ENCODE assay signal across 17 cellular contexts in the genomic region with DNA sequence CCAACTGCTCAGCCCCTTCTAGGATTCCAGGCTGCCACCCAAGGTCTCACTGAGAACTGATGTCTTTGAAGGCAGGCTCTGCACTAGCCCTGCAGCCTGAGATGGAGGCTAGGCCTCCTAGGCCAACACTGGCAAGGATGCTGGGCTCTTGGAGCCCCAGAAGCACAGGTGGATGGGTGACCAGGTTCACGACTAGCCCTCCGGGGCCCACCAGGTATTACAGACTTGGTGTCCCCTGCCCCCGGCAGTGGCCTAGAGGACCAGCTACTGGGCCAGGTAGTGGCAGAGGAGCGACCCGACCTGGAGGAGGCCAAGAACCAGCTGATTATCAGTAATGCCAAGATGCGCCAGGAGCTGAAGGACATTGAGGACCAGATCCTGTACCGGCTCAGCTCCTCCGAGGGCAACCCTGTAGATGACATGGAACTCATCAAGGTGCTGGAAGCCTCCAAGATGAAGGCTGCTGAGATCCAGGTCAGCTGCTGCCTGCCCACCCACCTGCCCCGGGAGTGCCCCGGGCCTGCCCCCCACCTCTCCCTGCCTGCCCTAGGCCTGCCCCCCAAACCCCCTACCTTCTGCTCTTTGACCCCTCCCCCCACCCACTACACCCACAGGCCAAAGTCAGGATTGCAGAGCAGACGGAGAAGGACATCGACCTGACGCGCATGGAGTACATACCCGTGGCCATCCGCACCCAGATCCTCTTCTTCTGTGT. TPM values are rescaled to one million over a fixed set of nuclear protein-coding genes. Genes with fewer than 3 reads are reported as not detected.
DNase-seq lines count a peak whose midpoint lies in the region; ATAC-seq and TF ChIP-seq lines count a peak whose summit lies in the region.
"Had no signal": no experiment of that assay in that cellular context is flagged by ENCODE, and none has a peak within 500 bp of the region (broad histone marks: within the 10 kb centered on the region; RNA-seq: fewer than 3 reads in every experiment).

No MANE protein-coding gene starts in this region.

- WGBS in psoas muscle, 3 donors: 94 to 97% (median 95%) methylated on average over 16 of the region's 16 CpGs

- H3K27me3 Mint-ChIP-seq in activated T-helper 17 cell treated with anti-CD3 and anti-CD28 coated beads, Interleukin-2, amount 50 U/mL, for 72 hours: no peaks in the 10 kb centered on the region
- H3K27me3 Mint-ChIP-seq in central memory CD8-positive, alpha-beta T cell: no peaks in the 10 kb centered on the region
- no peaks in the 10 kb centered on the region for H3K27me3 Mint-ChIP-seq in neural crest cell (ENCODE audit: low read depth)
- H3K27me3 Mint-ChIP-seq: CD4-positive, alpha-beta T cell had no signal

- H3K27me3 ChIP-seq in psoas muscle (ENCODE audit: insufficient read depth in 3 of 3, low read length in 2 of 3): no peaks in the 10 kb centered on the region
- no peaks in the 10 kb centered on the region for H3K27me3 ChIP-seq in BE2C

- H3K9me3 ChIP-seq in psoas muscle (no peaks in the 10 kb centered on the region), BE2C (no peaks in the 10 kb centered on the region)
- H3K9me3 ChIP-seq: Caco-2 had no signal

- no peak overlapping the region for H3K4me3 Mint-ChIP-seq in activated T-helper 17 cell treated with anti-CD3 and anti-CD28 coated beads, Interleukin-2, amount 50 U/mL, for 72 hours
- H3K4me3 Mint-ChIP-seq in central memory CD8-positive, alpha-beta T cell: no peak overlapping the region
- H3K4me3 Mint-ChIP-seq in neural crest cell: no peak overlapping the region
- H3K4me3 Mint-ChIP-seq: CD4-positive, alpha-beta T cell; GM23338; HFFc6 had no signal

- no peak overlapping the region for H3K27ac ChIP-seq in psoas muscle
- H3K27ac ChIP-seq: C4-2B had no signal

- no peaks in the 10 kb centered on the region for H3K4me1 Mint-ChIP-seq in activated T-helper 17 cell treated with anti-CD3 and anti-CD28 coated beads, Interleukin-2, amount 50 U/mL, for 72 hours
- no peaks in the 10 kb centered on the region for H3K4me1 Mint-ChIP-seq in central memory CD8-positive, alpha-beta T cell
- H3K4me1 Mint-ChIP-seq in neural crest cell: no peaks in the 10 kb centered on the region
- H3K4me1 Mint-ChIP-seq: GM23338 had no signal

- peaks cover 18% of the 10 kb centered on the region for H3K36me3 Mint-ChIP-seq in activated T-helper 17 cell treated with anti-CD3 and anti-CD28 coated beads, Interleukin-2, amount 50 U/mL, for 72 hours (ENCODE audit: low read depth)
- H3K36me3 Mint-ChIP-seq in central memory CD8-positive, alpha-beta T cell (ENCODE audit: insufficient read depth): peaks cover 10% of the 10 kb centered on the region
- no peaks in the 10 kb centered on the region for H3K36me3 Mint-ChIP-seq in neural crest cell (ENCODE audit: low read depth)

- H3K4me3 ChIP-seq in psoas muscle (no peak overlapping the region), BE2C (ENCODE audit: low read depth, low read length) (no peak overlapping the region)
- H3K4me3 ChIP-seq: GM23338 had no signal

- no peak for ATAC-seq in activated T-helper 17 cell treated with anti-CD3 and anti-CD28 coated beads, Interleukin-2, amount 50 U/mL, for 72 hours (replicated peaks)
- no peak for ATAC-seq in central memory CD8-positive, alpha-beta T cell (replicated peaks; ENCODE audit: extremely low read depth, poor library complexity, severe bottlenecking)
- no peak for ATAC-seq in psoas muscle
- ATAC-seq: GM23338, HCT116 had no signal

- DNase-seq in central memory CD8-positive, alpha-beta T cell (ENCODE audit: low spot score in 2 of 2): no peak
- no peak for DNase-seq in neural crest cell (ENCODE audit: low read depth, low spot score)
- peak; percentile 4 to 12 for DNase-seq in psoas muscle
- no peak for DNase-seq in NCI-H69 (lab: John Stamatoyannopoulos, UW)
- no peak for DNase-seq in NCI-H2107 treated with DMSO at 0.1 percent for 48 hours (lab: John Stamatoyannopoulos, UW; ENCODE audit: unreplicated experiment)
- DNase-seq in BE2C: no peak
- DNase-seq: ACHN; Caco-2; CD4-positive, alpha-beta T cell; H7; HFFc6; IMR-90 had no signal

- H3K36me3 ChIP-seq in psoas muscle (ENCODE audit: insufficient read depth in 1 of 2, low read depth in 1 of 2) (peaks cover 0 to 41% of the 10 kb centered on the region in 2 donors), BE2C (no peaks in the 10 kb centered on the region)

- peak overlapping the region; percentile 81 for H3K27ac Mint-ChIP-seq in activated T-helper 17 cell treated with anti-CD3 and anti-CD28 coated beads, Interleukin-2, amount 50 U/mL, for 72 hours
- H3K27ac Mint-ChIP-seq in central memory CD8-positive, alpha-beta T cell (ENCODE audit: low read depth): peak overlapping the region; percentile 6
- peak overlapping the region; percentile 62 for H3K27ac Mint-ChIP-seq in neural crest cell (ENCODE audit: unreplicated experiment)
- H3K27ac Mint-ChIP-seq: CD4-positive, alpha-beta T cell; GM23338; HFFc6 had no signal

- H3K9me3 Mint-ChIP-seq in activated T-helper 17 cell treated with anti-CD3 and anti-CD28 coated beads, Interleukin-2, amount 50 U/mL, for 72 hours: no peaks in the 10 kb centered on the region
- H3K9me3 Mint-ChIP-seq in central memory CD8-positive, alpha-beta T cell: no peaks in the 10 kb centered on the region
- no peaks in the 10 kb centered on the region for H3K9me3 Mint-ChIP-seq in neural crest cell
- H3K9me3 Mint-ChIP-seq: CD4-positive, alpha-beta T cell; GM23338; HFFc6 had no signal

- no peak for TF ChIP-seq CTCF in neural crest cell (conservative IDR thresholded peaks at IDR 0.05)
- no peak for TF ChIP-seq CTCF in psoas muscle (IDR thresholded peaks at IDR 0.05)
- no peak for TF ChIP-seq CTCF in BE2C (IDR thresholded peaks at IDR 0.05; ENCODE audit: low read depth, low read length)

- intact Hi-C loops in psoas muscle (cut with DNase I): no loop called here

- H3K4me1 ChIP-seq in psoas muscle (no peaks in the 10 kb centered on the region), BE2C (no peaks in the 10 kb centered on the region)
- H3K4me1 ChIP-seq: Caco-2 had no signal

RNA-seq across cellular contexts. Expression of a gene that starts 17.4 kb away (rescaled TPM):
- 100 to 1,000 TPM in 1 of 2 donors, 10 to 100 TPM in 1; 96.7 to 106 TPM for total RNA-seq in activated T-helper 17 cell treated with anti-CD3 and anti-CD28 coated beads, Interleukin-2, amount 50 U/mL, for 72 hours
- total RNA-seq in neural crest cell: 123 and 125 TPM in 2 replicates
- total RNA-seq in psoas muscle: 10 to 100 TPM; 61.1 to 78.1 (median 70.7) TPM
- 100 to 1,000 TPM in 1 of 3 donors, 10 to 100 TPM in 2; 65.7 to 104 (median 78.9) TPM for polyA plus RNA-seq in psoas muscle
- 132 TPM for polyA plus RNA-seq in BE2C (2012; ENCODE audit: insufficient read depth, insufficient read length, low read depth)

RNA-seq across cellular contexts. Expression of a gene that starts 18.1 kb away (rescaled TPM):
- 10 to 100 TPM; 16.7 to 22.5 TPM for total RNA-seq in activated T-helper 17 cell treated with anti-CD3 and anti-CD28 coated beads, Interleukin-2, amount 50 U/mL, for 72 hours
- 8.5 and 9.9 TPM in 2 replicates for total RNA-seq in neural crest cell
- total RNA-seq in psoas muscle: 10 to 100 TPM in 1 of 4 donors, 1 to 10 TPM in 3; 4.2 to 15.5 (median 7.3) TPM
- polyA plus RNA-seq in psoas muscle: 10 to 100 TPM in 1 of 3 donors, 1 to 10 TPM in 2; 4.2 to 13.4 (median 4.6) TPM
- polyA plus RNA-seq in BE2C (2012; ENCODE audit: insufficient read depth, insufficient read length, low read depth): 1.3 TPM

RNA-seq across cellular contexts. Expression of a gene that starts 52.5 kb away (rescaled TPM):
- under 1 TPM; 0.08 to 0.82 TPM for total RNA-seq in activated T-helper 17 cell treated with anti-CD3 and anti-CD28 coated beads, Interleukin-2, amount 50 U/mL, for 72 hours
- total RNA-seq in neural crest cell (4.1 and 5.2 TPM in 2 replicates), psoas muscle (10 to 100 TPM in 2 of 4 donors, 1 to 10 TPM in 2; 6.0 to 13.8 (median 9.5) TPM)
- polyA plus RNA-seq in psoas muscle: 1 to 10 TPM; 6.2 to 8.8 (median 6.5) TPM
- polyA plus RNA-seq in BE2C (2012; ENCODE audit: insufficient read depth, insufficient read length, low read depth): 19.0 TPM
- total RNA-seq: HFFc6, IMR-90 had no signal
- polyA plus RNA-seq: BJ had no signal

Comparison
In these comparisons a context has a peak if more than half of its experiments do, and no peak if none do; other contexts are left out.
1. H3K27ac Mint-ChIP-seq: peak in every context shown above with its lines; median percentile 81 in activated T-helper 17 cell treated with anti-CD3 and anti-CD28 coated beads, Interleukin-2, amount 50 U/mL, for 72 hours; 62 in neural crest cell; 6 in central memory CD8-positive, alpha-beta T cell.
2. DNase-seq: peak in psoas muscle (2 of 2); none in central memory CD8-positive, alpha-beta T cell (0 of 2), neural crest cell (single experiment), NCI-H69 (single experiment), NCI-H2107 treated with DMSO at 0.1 percent for 48 hours (single experiment) and BE2C (single experiment).